Comparison of ENCODE assay signal across 1 cellular context in genomic region chr4:22869235-22869634, GRCh38.
TF ChIP-seq lines count a peak whose summit lies in the region.

No MANE protein-coding gene starts in this region.

TF ChIP-seq in GM23338, 12 proteins besides CTCF, POLR2A, EP300 and RAD21 (continued from another document):
- TF ChIP-seq, protein P1, sequence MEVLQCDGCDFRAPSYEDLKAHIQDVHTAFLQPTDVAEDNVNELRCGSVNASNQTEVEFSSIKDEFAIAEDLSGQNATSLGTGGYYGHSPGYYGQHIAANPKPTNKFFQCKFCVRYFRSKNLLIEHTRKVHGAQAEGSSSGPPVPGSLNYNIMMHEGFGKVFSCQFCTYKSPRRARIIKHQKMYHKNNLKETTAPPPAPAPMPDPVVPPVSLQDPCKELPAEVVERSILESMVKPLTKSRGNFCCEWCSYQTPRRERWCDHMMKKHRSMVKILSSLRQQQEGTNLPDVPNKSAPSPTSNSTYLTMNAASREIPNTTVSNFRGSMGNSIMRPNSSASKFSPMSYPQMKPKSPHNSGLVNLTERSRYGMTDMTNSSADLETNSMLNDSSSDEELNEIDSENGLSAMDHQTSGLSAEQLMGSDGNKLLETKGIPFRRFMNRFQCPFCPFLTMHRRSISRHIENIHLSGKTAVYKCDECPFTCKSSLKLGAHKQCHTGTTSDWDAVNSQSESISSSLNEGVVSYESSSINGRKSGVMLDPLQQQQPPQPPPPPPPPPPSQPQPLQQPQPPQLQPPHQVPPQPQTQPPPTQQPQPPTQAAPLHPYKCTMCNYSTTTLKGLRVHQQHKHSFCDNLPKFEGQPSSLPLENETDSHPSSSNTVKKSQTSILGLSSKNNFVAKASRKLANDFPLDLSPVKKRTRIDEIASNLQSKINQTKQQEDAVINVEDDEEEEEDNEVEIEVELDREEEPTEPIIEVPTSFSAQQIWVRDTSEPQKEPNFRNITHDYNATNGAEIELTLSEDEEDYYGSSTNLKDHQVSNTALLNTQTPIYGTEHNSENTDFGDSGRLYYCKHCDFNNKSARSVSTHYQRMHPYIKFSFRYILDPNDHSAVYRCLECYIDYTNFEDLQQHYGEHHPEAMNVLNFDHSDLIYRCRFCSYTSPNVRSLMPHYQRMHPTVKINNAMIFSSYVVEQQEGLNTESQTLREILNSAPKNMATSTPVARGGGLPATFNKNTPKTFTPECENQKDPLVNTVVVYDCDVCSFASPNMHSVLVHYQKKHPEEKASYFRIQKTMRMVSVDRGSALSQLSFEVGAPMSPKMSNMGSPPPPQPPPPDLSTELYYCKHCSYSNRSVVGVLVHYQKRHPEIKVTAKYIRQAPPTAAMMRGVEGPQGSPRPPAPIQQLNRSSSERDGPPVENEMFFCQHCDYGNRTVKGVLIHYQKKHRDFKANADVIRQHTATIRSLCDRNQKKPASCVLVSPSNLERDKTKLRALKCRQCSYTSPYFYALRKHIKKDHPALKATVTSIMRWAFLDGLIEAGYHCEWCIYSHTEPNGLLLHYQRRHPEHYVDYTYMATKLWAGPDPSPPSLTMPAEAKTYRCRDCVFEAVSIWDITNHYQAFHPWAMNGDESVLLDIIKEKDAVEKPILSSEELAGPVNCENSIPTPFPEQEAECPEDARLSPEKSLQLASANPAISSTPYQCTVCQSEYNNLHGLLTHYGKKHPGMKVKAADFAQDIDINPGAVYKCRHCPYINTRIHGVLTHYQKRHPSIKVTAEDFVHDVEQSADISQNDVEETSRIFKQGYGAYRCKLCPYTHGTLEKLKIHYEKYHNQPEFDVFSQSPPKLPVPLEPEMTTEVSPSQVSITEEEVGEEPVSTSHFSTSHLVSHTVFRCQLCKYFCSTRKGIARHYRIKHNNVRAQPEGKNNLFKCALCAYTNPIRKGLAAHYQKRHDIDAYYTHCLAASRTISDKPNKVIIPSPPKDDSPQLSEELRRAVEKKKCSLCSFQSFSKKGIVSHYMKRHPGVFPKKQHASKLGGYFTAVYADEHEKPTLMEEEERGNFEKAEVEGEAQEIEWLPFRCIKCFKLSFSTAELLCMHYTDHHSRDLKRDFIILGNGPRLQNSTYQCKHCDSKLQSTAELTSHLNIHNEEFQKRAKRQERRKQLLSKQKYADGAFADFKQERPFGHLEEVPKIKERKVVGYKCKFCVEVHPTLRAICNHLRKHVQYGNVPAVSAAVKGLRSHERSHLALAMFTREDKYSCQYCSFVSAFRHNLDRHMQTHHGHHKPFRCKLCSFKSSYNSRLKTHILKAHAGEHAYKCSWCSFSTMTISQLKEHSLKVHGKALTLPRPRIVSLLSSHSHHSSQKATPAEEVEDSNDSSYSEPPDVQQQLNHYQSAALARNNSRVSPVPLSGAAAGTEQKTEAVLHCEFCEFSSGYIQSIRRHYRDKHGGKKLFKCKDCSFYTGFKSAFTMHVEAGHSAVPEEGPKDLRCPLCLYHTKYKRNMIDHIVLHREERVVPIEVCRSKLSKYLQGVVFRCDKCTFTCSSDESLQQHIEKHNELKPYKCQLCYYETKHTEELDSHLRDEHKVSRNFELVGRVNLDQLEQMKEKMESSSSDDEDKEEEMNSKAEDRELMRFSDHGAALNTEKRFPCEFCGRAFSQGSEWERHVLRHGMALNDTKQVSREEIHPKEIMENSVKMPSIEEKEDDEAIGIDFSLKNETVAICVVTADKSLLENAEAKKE (CRISPR knock-in tag; IDR thresholded peaks at IDR 0.05) = no peak
- TF ChIP-seq POLR2AphosphoS5 (IDR thresholded peaks at IDR 0.05; ENCODE audit: low read depth) (no peak), STAT1 (IDR thresholded peaks at IDR 0.05; ENCODE audit: unreplicated experiment) (no peak), ZNF114 (CRISPR knock-in tag; IDR thresholded peaks at IDR 0.05) (no peak), CREB1 (CRISPR knock-in tag; IDR thresholded peaks at IDR 0.05; ENCODE audit: low read depth) (no peak), EZH2 (IDR thresholded peaks at IDR 0.05; ENCODE audit: low read depth, unreplicated experiment) (no peak), JUNB (IDR thresholded peaks at IDR 0.05; ENCODE audit: unreplicated experiment) (no peak), EZH2phosphoT487 (IDR thresholded peaks at IDR 0.05; ENCODE audit: unreplicated experiment) (no peak), ZNF331 (CRISPR knock-in tag; IDR thresholded peaks at IDR 0.05; ENCODE audit: low read depth) (no peak), ETS1 (IDR thresholded peaks at IDR 0.05) (no peak)
- TF ChIP-seq, protein P2, sequence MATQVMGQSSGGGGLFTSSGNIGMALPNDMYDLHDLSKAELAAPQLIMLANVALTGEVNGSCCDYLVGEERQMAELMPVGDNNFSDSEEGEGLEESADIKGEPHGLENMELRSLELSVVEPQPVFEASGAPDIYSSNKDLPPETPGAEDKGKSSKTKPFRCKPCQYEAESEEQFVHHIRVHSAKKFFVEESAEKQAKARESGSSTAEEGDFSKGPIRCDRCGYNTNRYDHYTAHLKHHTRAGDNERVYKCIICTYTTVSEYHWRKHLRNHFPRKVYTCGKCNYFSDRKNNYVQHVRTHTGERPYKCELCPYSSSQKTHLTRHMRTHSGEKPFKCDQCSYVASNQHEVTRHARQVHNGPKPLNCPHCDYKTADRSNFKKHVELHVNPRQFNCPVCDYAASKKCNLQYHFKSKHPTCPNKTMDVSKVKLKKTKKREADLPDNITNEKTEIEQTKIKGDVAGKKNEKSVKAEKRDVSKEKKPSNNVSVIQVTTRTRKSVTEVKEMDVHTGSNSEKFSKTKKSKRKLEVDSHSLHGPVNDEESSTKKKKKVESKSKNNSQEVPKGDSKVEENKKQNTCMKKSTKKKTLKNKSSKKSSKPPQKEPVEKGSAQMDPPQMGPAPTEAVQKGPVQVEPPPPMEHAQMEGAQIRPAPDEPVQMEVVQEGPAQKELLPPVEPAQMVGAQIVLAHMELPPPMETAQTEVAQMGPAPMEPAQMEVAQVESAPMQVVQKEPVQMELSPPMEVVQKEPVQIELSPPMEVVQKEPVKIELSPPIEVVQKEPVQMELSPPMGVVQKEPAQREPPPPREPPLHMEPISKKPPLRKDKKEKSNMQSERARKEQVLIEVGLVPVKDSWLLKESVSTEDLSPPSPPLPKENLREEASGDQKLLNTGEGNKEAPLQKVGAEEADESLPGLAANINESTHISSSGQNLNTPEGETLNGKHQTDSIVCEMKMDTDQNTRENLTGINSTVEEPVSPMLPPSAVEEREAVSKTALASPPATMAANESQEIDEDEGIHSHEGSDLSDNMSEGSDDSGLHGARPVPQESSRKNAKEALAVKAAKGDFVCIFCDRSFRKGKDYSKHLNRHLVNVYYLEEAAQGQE (IDR thresholded peaks at IDR 0.05; ENCODE audit: unreplicated experiment) = no peak
